12 cellular contexts compared by ENCODE assay signal in genomic region chr5:180786398-180787005, GRCh38. TPM values are rescaled to one million over a fixed set of nuclear protein-coding genes. Genes with fewer than 3 reads are reported as not detected.
DNase-seq lines count a peak whose midpoint lies in the region; ATAC-seq and TF ChIP-seq lines count a peak whose summit lies in the region.
"Had no signal": no experiment of that assay in that cellular context is flagged by ENCODE, and none has a peak within 500 bp of the region (broad histone marks: within the 10 kb centered on the region; RNA-seq: fewer than 3 reads in every experiment).

No MANE protein-coding gene starts in this region.

- peak overlapping the region; percentile 62 for H3K27ac ChIP-seq in RWPE2 (ENCODE audit: poor library complexity, severe bottlenecking)
- H3K27ac ChIP-seq in esophagus (ENCODE audit: low read depth in 2 of 2, low read length in 1 of 2): peak overlapping the region; percentile 77 to 94
- peak overlapping the region; percentile 7 for H3K27ac ChIP-seq in neural progenitor cell
- H3K27ac ChIP-seq: SK-N-MC had no signal

- H3K27me3 Mint-ChIP-seq in neural progenitor cell (ENCODE audit: insufficient read depth, low read depth): peaks cover 2% of the 10 kb centered on the region

- H3K9me3 ChIP-seq in RWPE2 (ENCODE audit: severe bottlenecking) (no peaks in the 10 kb centered on the region), esophagus (ENCODE audit: control insufficient read depth in 2 of 2, insufficient read depth in 1 of 2, low read depth in 1 of 2, low read length in 1 of 2) (no peaks in the 10 kb centered on the region), neural progenitor cell (ENCODE audit: low read depth) (no peaks in the 10 kb centered on the region)

- H3K4me3 ChIP-seq in AG04449 (ENCODE audit: low read depth, low read length) (peak overlapping the region; percentile 15), RWPE2 (ENCODE audit: severe bottlenecking) (no peak overlapping the region), esophagus (ENCODE audit: low read depth in 1 of 2, low read length in 2 of 2) (no peak overlapping the region), neural progenitor cell (no peak overlapping the region)
- H3K4me3 ChIP-seq: SK-N-MC had no signal

- POLR2A ChIA-PET in AG04449 (lab: Yijun Ruan, JAX): interaction anchor here (1.4 to 3.2 kb wide), 5 partner anchors 9 to 44 kb away, joined by 4 to 18 read pairs (median 10); partner anchors contain the start of gene MGAT1

- H3K27me3 ChIP-seq in RWPE2 (ENCODE audit: insufficient read depth, poor library complexity, severe bottlenecking): no peaks in the 10 kb centered on the region
- H3K27me3 ChIP-seq in esophagus (ENCODE audit: control insufficient read depth in 1 of 2, insufficient read depth in 2 of 2, low read length in 2 of 2): no peaks in the 10 kb centered on the region
- no peaks in the 10 kb centered on the region for H3K27me3 ChIP-seq in neural progenitor cell

- ATAC-seq in RWPE2 (ENCODE audit: low read depth): no peak
- no peak for ATAC-seq in HG02938 (IDR thresholded peaks at IDR 0.05; ENCODE audit: unreplicated experiment)

- H3K27ac Mint-ChIP-seq in neural progenitor cell: peak overlapping the region; percentile 98

- no peaks in the 10 kb centered on the region for H3K79me2 ChIP-seq in neural progenitor cell (ENCODE audit: low read depth)

- CTCF ChIA-PET in AG04449 (lab: Yijun Ruan, JAX): interaction anchor here (1.0 to 7.6 kb wide), 6 partner anchors 14 to 86 kb away, joined by 3 to 66 read pairs (median 6); partner anchors contain the start of gene MGAT1

- peaks cover 4% of the 10 kb centered on the region for H4K20me1 ChIP-seq in neural progenitor cell (ENCODE audit: low read depth)

- TF ChIP-seq CTCF in AG04449 (IDR thresholded peaks at IDR 0.05; ENCODE audit: insufficient read depth, low read length, missing control alignments) (no peak), RWPE2 (IDR thresholded peaks at IDR 0.05; ENCODE audit: poor library complexity, severe bottlenecking) (no peak), neural progenitor cell (IDR thresholded peaks at IDR 0.05) (no peak)

- peaks cover 40% of the 10 kb centered on the region for H3K4me1 Mint-ChIP-seq in neural progenitor cell

- H3K4me1 ChIP-seq in RWPE2 (ENCODE audit: insufficient read depth, poor library complexity, severe bottlenecking): peaks cover 23% of the 10 kb centered on the region
- H3K4me1 ChIP-seq in esophagus (ENCODE audit: control insufficient read depth in 2 of 2, insufficient read depth in 2 of 2, low read length in 1 of 2): peaks cover 8 to 24% of the 10 kb centered on the region in 2 donors
- peaks cover 37% of the 10 kb centered on the region for H3K4me1 ChIP-seq in neural progenitor cell

- DNase-seq in AG04449 (ENCODE audit: low read depth, low spot score): no peak
- DNase-seq in RWPE2 (ENCODE audit: low spot score): peak; percentile 63
- DNase-seq in neural progenitor cell (ENCODE audit: low spot score): no peak
- DNase-seq in NCI-H524 (lab: John Stamatoyannopoulos, UW): no peak
- DNase-seq in EL: no peak
- DNase-seq in occipital lobe (lab: John Stamatoyannopoulos, UW): no peak
- DNase-seq: central memory CD4-positive, alpha-beta T cell; DMS53 had no signal

- H2AFZ ChIP-seq in neural progenitor cell (replicated peaks): no peak overlapping the region

- peaks cover 10% of the 10 kb centered on the region for H3K36me3 Mint-ChIP-seq in neural progenitor cell

- no peak overlapping the region for H3K9ac ChIP-seq in neural progenitor cell

- peaks cover 37% of the 10 kb centered on the region for H3F3A ChIP-seq in neural progenitor cell (ENCODE audit: low read depth)

- H3K4me2 ChIP-seq in neural progenitor cell: peak overlapping the region; percentile 65

- H3K36me3 ChIP-seq in RWPE2 (ENCODE audit: low read depth): peaks cover 27% of the 10 kb centered on the region
- peaks cover 11 to 27% of the 10 kb centered on the region in 2 donors for H3K36me3 ChIP-seq in esophagus (ENCODE audit: control insufficient read depth in 2 of 2, insufficient read depth in 2 of 2, low read length in 1 of 2)
- no peaks in the 10 kb centered on the region for H3K36me3 ChIP-seq in neural progenitor cell

- H3K4me3 Mint-ChIP-seq in neural progenitor cell: peak overlapping the region; percentile 66

- WGBS in esophagus, 2 donors: 48 to 51% methylated on average over 16 of the region's 16 CpGs

- no peaks in the 10 kb centered on the region for H3K9me3 Mint-ChIP-seq in neural progenitor cell

RNA-seq across cellular contexts. Expression of gene MGAT1, which starts 16.1 kb away (rescaled TPM):
- polyA plus RNA-seq in esophagus: 100 to 1,000 TPM in 1 of 2 donors, 10 to 100 TPM in 1; 84.0 to 108 TPM
- total RNA-seq in neural progenitor cell (ENCODE audit: low replicate concordance): 31.8 and 67.8 TPM in 2 replicates
- 28.7 TPM for total RNA-seq in occipital lobe

RNA-seq across cellular contexts. Expression of gene OR2Y1, which starts 46.6 kb away (rescaled TPM):
- polyA plus RNA-seq in esophagus: not detected
- total RNA-seq in neural progenitor cell (ENCODE audit: low replicate concordance): not detected in 2 replicates
- not detected for total RNA-seq in occipital lobe
- total RNA-seq: renal cortical epithelial cell had no signal

Comparison
In these comparisons a context has a peak if more than half of its experiments do, and no peak if none do; other contexts are left out.
1. H3K27ac ChIP-seq: peak in every context shown above with its lines; median percentile 86 in esophagus; 62 in RWPE2; 7 in neural progenitor cell.